Comparison of ENCODE assay signal across 8 cellular contexts in the genomic region with DNA sequence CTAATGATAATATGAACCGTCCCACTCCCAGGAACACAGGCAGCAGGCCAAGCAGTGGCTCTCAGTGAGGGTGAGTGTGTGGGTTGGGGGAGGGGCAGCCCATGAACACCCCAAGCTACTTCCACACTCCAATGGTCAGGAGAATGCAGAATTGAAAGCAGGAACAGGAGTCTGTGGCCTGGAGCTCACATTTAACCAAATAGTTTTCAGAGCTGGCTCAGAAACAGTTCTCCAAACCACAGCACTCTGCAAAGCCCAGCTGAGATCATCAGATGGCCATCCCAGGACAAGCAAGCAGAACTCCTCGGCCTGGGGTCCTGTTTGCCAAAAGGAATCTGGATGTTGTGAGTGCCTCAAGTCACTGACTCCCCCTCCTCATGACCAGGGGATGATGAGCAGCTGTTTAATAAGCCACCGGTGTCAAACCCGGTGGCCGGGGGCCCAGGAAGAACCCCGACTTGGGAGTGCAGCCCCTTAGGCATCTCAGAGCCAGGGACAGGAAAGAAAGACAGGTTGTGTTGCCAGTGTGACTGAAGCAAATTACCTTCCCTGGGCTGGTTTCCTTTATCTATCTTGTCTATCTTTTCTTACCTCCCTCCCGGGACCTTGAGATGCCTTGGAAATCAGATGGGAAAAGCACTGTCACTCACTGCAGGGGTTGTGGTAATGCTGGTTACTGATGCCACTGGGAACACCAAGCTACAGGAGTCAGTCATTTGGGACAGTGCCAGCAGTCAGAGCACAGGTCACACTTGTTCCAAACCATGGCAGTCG. TPM values are rescaled to one million over a fixed set of nuclear protein-coding genes. Genes with fewer than 3 reads are reported as not detected.
DNase-seq lines count a peak whose midpoint lies in the region; ATAC-seq, FAIRE-seq and TF ChIP-seq lines count a peak whose summit lies in the region.

No MANE protein-coding gene starts in this region.

- no peaks in the 10 kb centered on the region for H3K27me3 ChIP-seq in osteoblast (ENCODE audit: insufficient read depth, low read length)

- in situ Hi-C loops in Caki2 (cut with HindIII; ENCODE audit: low pct_unique_long_range_greater_than_20kb, low sequenced_read_pairs): no loop called here

- H3K79me2 ChIP-seq in osteoblast (ENCODE audit: insufficient read depth, low read length): no peaks in the 10 kb centered on the region

- ATAC-seq in GM21529 (IDR thresholded peaks at IDR 0.05; ENCODE audit: unreplicated experiment): peak; percentile 58
- ATAC-seq in GM18520 (IDR thresholded peaks at IDR 0.05; ENCODE audit: unreplicated experiment): no peak

- no peak for FAIRE-seq in HTR-8/SVneo (lab: Jason Lieb, UNC)

- no peaks in the 10 kb centered on the region for H3K9me3 ChIP-seq in osteoblast (ENCODE audit: low read depth, low read length)

- no peak for TF ChIP-seq CTCF in osteoblast (IDR thresholded peaks at IDR 0.05; ENCODE audit: extremely low read depth, low read depth, low read length)

- DNase-seq in Caki2 (ENCODE audit: low read depth) (peak; percentile 84), MV-4-11 (lab: John Stamatoyannopoulos, UW) (peak; percentile 98), ecto neural progenitor cell (ENCODE audit: low spot score) (peak; percentile 65), osteoblast (ENCODE audit: insufficient read length, low spot score, missing footprints) (peak; percentile 89), NCI-H187 treated with DMSO at 0.1 percent for 48 hours (lab: John Stamatoyannopoulos, UW) (no peak), HTR-8/SVneo (ENCODE audit: insufficient read length, low spot score) (no peak)

- H3K36me3 ChIP-seq in osteoblast (ENCODE audit: insufficient read depth, low read length): no peaks in the 10 kb centered on the region

- peak overlapping the region; percentile 55 for H3K27ac ChIP-seq in osteoblast (ENCODE audit: low read depth, low read length)

- peaks cover 30% of the 10 kb centered on the region for H3K4me1 ChIP-seq in osteoblast (ENCODE audit: insufficient read depth, low read length)

- H3K4me3 ChIP-seq in osteoblast (ENCODE audit: insufficient read depth, low read length): no peak overlapping the region

- H3K4me2 ChIP-seq in osteoblast (ENCODE audit: insufficient read depth, low read length): peak overlapping the region; percentile 41

- no peaks in the 10 kb centered on the region for H4K20me1 ChIP-seq in osteoblast (ENCODE audit: insufficient read depth, low read length)

- peak overlapping the region; percentile 17 for H2AFZ ChIP-seq in osteoblast (ENCODE audit: low read length)

RNA-seq across cellular contexts. Expression of gene DEGS1, which starts 20.4 kb away (rescaled TPM):
- total RNA-seq in Caki2 (2014; rRNA removed; shearing (Covaris generic); ENCODE audit: low replicate concordance): 107 and 120 TPM in 2 replicates
- total RNA-seq in osteoblast: 85.0 and 87.2 TPM in 2 replicates

Comparison
In these comparisons a context has a peak if more than half of its experiments do, and no peak if none do; other contexts are left out.
1. DNase-seq: peak in Caki2 (single experiment), MV-4-11 (single experiment), ecto neural progenitor cell (single experiment) and osteoblast (single experiment); none in NCI-H187 treated with DMSO at 0.1 percent for 48 hours (single experiment) and HTR-8/SVneo (single experiment).